In genomic region chrX:136773649-136774048, GRCh38 we compare ENCODE assay signal across 24 cellular contexts.
"Had no signal": no experiment of that assay in that cellular context is flagged by ENCODE, and none has a peak within 500 bp of the region (broad histone marks: within the 10 kb centered on the region; RNA-seq: fewer than 3 reads in every experiment).

No MANE protein-coding gene starts in this region.

- H3K4me3 ChIP-seq: esophagus squamous epithelium, gastroesophageal sphincter, hepatocyte, left ventricle myocardium inferior, lower lobe of right lung, neural progenitor cell, ovary, right atrium auricular region, suprapubic skin, thyroid gland had no signal

- H3K27me3 Mint-ChIP-seq: dendritic cell treated with granulocyte-macrophage colony-stimulating factor and Interleukin-4, amounts not matched to agents 40 ng/mL and 50 ng/mL, for 4 days; memory B cell; natural killer cell treated with Interleukin-12 subunit alpha and Interleukin-12 subunit beta and Interleukin-15 and Interleukin-18, amount 100 ng/mL, for 72 hours had no signal

- H3K79me2 ChIP-seq: hepatocyte had no signal

- H3K27me3 ChIP-seq: esophagus squamous epithelium, gastroesophageal sphincter, hepatocyte, neural progenitor cell, ovary, right atrium auricular region, suprapubic skin, thyroid gland had no signal

- H3K9ac ChIP-seq: neural progenitor cell had no signal

- DNase-seq: esophagus squamous epithelium; foreskin fibroblast; head of caudate nucleus; kidney; left cardiac atrium; left ventricle myocardium inferior; lower lobe of right lung; nucleus accumbens; ovary; small intestine; stimulated activated CD4-positive, alpha-beta T cell treated with anti-CD3 and anti-CD28 coated beads, Interleukin-12 subunit alpha, Interleukin-12 subunit beta, amount 100 ng/mL, for 4 hours; stimulated activated naive CD4-positive, alpha-beta T cell treated with Interleukin-2 at 50 U/mL for 16 hours; thyroid gland had no signal

- H3K9me3 Mint-ChIP-seq: dendritic cell treated with granulocyte-macrophage colony-stimulating factor and Interleukin-4, amounts not matched to agents 40 ng/mL and 50 ng/mL, for 4 days; natural killer cell treated with Interleukin-12 subunit alpha and Interleukin-12 subunit beta and Interleukin-15 and Interleukin-18, amount 100 ng/mL, for 72 hours had no signal

- H3K27ac ChIP-seq: esophagus squamous epithelium, gastroesophageal sphincter, hepatocyte, left ventricle myocardium inferior, lower lobe of right lung, neural progenitor cell, ovary, right atrium auricular region, suprapubic skin, thyroid gland had no signal

- H3K4me1 Mint-ChIP-seq: mesothelial cell of epicardium had no signal

- H3K36me3 Mint-ChIP-seq: mesothelial cell of epicardium, neural progenitor cell, type B pancreatic cell had no signal

- H3K9me3 ChIP-seq: esophagus squamous epithelium, gastroesophageal sphincter, left ventricle myocardium inferior, lower lobe of right lung, ovary, right atrium auricular region, suprapubic skin, thyroid gland had no signal

- H2AFZ ChIP-seq: hepatocyte, neural progenitor cell had no signal

- FAIRE-seq: kidney, small intestine, urothelium cell line had no signal

- H3K4me2 ChIP-seq: hepatocyte, neural progenitor cell had no signal

- H3K27ac Mint-ChIP-seq: memory B cell; mesothelial cell of epicardium; natural killer cell treated with Interleukin-12 subunit alpha and Interleukin-12 subunit beta and Interleukin-15 and Interleukin-18, amount 100 ng/mL, for 72 hours; neural progenitor cell; type B pancreatic cell had no signal

- H3K4me1 ChIP-seq: gastroesophageal sphincter, lower lobe of right lung, neural progenitor cell, right atrium auricular region, thyroid gland had no signal

- H3K36me3 ChIP-seq: esophagus squamous epithelium, gastroesophageal sphincter, left ventricle myocardium inferior, lower lobe of right lung, neural progenitor cell, ovary, right atrium auricular region, suprapubic skin, thyroid gland had no signal

- ATAC-seq: gastroesophageal sphincter; left cardiac atrium; lower lobe of right lung; natural killer cell treated with Interleukin-12 subunit alpha and Interleukin-12 subunit beta and Interleukin-15 and Interleukin-18, amount 100 ng/mL, for 72 hours had no signal

- H3K4me3 Mint-ChIP-seq: dendritic cell treated with granulocyte-macrophage colony-stimulating factor and Interleukin-4, amounts not matched to agents 40 ng/mL and 50 ng/mL, for 4 days; memory B cell; mesothelial cell of epicardium; natural killer cell treated with Interleukin-12 subunit alpha and Interleukin-12 subunit beta and Interleukin-15 and Interleukin-18, amount 100 ng/mL, for 72 hours; neural progenitor cell; type B pancreatic cell had no signal
